In genomic region chr3:142267269-142267668, GRCh38 we compare ENCODE assay signal across 1 cellular context.
TF ChIP-seq lines count a peak whose summit lies in the region.

No MANE protein-coding gene starts in this region.

TF ChIP-seq in IMR-90, 13 proteins besides CTCF, POLR2A, EP300 and RAD21 (continued from another document):
- TF ChIP-seq USF2 (IDR thresholded peaks at IDR 0.05; ENCODE audit: low read depth, low read length) (no peak), MXI1 (IDR thresholded peaks at IDR 0.05; ENCODE audit: borderline replicate concordance, low read depth, low read length) (no peak), CHD1 (IDR thresholded peaks at IDR 0.05; ENCODE audit: low read depth, low read length) (no peak), FOS (IDR thresholded peaks at IDR 0.05; ENCODE audit: low read depth, low read length) (no peak), CEBPB (IDR thresholded peaks at IDR 0.05; ENCODE audit: low read depth, low read length) (no peak), RCOR1 (IDR thresholded peaks at IDR 0.05; ENCODE audit: insufficient replicate concordance, low read length) (no peak), MAZ (IDR thresholded peaks at IDR 0.05; ENCODE audit: borderline replicate concordance, low read depth, low read length) (no peak), BHLHE40 (IDR thresholded peaks at IDR 0.05; ENCODE audit: low read depth, low read length) (no peak), ELK1 (IDR thresholded peaks at IDR 0.05; ENCODE audit: borderline replicate concordance, low read depth, low read length) (no peak), SMC3 (IDR thresholded peaks at IDR 0.05; ENCODE audit: low read depth, low read length) (no peak), RFX5 (IDR thresholded peaks at IDR 0.05; ENCODE audit: low read depth, low read length) (no peak)
